ENCODE assay signal across 11 cellular contexts in genomic region chr16:20313741-20314140, GRCh38. TPM values are rescaled to one million over a fixed set of nuclear protein-coding genes. Genes with fewer than 3 reads are reported as not detected.
"Had no signal": no experiment of that assay in that cellular context is flagged by ENCODE, and none has a peak within 500 bp of the region (broad histone marks: within the 10 kb centered on the region; RNA-seq: fewer than 3 reads in every experiment).

No MANE protein-coding gene starts in this region.

- DNase-seq: GM23248, GOT3, H7, H9, HCEC 1CT, HFFc6 had no signal

- ATAC-seq: GM23338, HCT116 had no signal

- H3K9me3 ChIP-seq: HAP-1 had no signal

- H3K4me1 ChIP-seq: HAP-1 had no signal

- H3K4me3 ChIP-seq: GM23248, GM23338, HAP-1 had no signal

- H3K36me3 ChIP-seq: HAP-1 had no signal

- H3K27ac ChIP-seq: GM23248 had no signal

RNA-seq across cellular contexts. Expression of gene GP2, which starts 13.6 kb away (rescaled TPM):
- total RNA-seq: GM23248, GM23338, H1, H4, H7, H9, HFFc6 had no signal

RNA-seq across cellular contexts. Expression of gene UMOD, which starts 38.8 kb away (rescaled TPM):
- total RNA-seq: GM23248, GM23338, H1, H4, H7, H9, HFFc6 had no signal
